ENCODE assay signal across 10 cellular contexts in genomic region chr10:79105818-79106217, GRCh38.
"Had no signal": no experiment of that assay in that cellular context is flagged by ENCODE, and none has a peak within 500 bp of the region (broad histone marks: within the 10 kb centered on the region; RNA-seq: fewer than 3 reads in every experiment).

No MANE protein-coding gene starts in this region.

- H3K9me3 ChIP-seq: psoas muscle, tibial nerve had no signal

- ATAC-seq: activated T-cell treated with anti-CD3 and anti-CD28 coated beads, Interleukin-2, amount 50 U/mL, for 72 hours; foreskin keratinocyte; psoas muscle had no signal

- H3K27me3 ChIP-seq: foreskin keratinocyte, tibial nerve had no signal

- H3K27ac ChIP-seq: foreskin keratinocyte, psoas muscle had no signal

- DNase-seq: activated CD8-positive, alpha-beta memory T cell treated with anti-CD3 and anti-CD28 coated beads, Interleukin-2, amount 50 U/mL, for 4 hours; activated gamma-delta T cell treated with Interleukin-2 at 50 U/mL for 16 hours; activated naive CD8-positive, alpha-beta T cell treated with anti-CD3 and anti-CD28 coated beads, Interleukin-2, amount 10 ng/mL, durations not matched to agents 7 days and 5 days; activated T-cell treated with anti-CD3 and anti-CD28 coated beads, Interleukin-2, amount 50 U/mL, for 72 hours; anterior cingulate cortex; foreskin keratinocyte; psoas muscle; stimulated activated CD4-positive, alpha-beta T cell treated with anti-CD3 and anti-CD28 coated beads, Interleukin-4, amount 100 ng/mL, for 4 hours; T1000 had no signal

- H3K4me3 ChIP-seq: psoas muscle, tibial nerve had no signal
